In the genomic region with DNA sequence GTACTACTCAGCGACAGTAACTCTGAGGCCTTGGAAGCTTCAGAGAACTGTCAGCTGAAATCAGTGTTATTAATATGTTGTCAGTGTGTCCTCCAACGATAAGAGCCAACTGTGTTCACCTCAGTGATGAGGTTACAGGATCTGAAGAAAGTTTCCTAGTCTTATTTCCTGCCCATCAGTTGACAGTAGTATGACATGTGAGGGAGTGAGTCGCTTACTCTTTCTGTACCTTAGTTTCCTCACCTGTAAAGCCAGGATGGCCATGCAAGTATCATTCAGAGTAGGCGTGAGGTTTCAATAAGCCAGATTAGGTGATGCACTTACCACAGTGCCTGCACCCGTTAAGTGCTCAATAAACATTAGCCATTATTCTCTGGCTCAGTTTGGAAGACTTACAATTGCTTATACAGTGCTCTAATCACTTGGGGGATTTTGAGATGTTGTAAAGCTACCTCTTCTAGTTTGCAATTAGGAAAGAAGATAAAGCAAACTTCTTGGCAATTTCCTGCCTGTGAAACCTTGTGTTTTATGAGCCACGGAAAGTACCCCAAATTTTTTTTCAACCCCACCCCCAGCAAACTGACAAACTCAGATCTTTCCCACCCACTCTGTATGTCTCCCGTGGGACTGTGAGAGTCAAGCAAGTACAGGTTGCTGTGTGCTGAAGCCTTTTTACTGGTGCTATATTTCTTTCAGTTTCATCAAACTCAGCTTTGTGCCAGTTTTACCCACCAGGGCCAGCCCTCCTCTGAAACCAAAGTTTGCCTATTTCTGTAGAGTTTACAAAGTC, we compare ENCODE assay signal across 10 cellular contexts.
DNase-seq lines count a peak whose midpoint lies in the region; ATAC-seq and TF ChIP-seq lines count a peak whose summit lies in the region.
"Had no signal": no experiment of that assay in that cellular context is flagged by ENCODE, and none has a peak within 500 bp of the region (broad histone marks: within the 10 kb centered on the region; RNA-seq: fewer than 3 reads in every experiment).

No MANE protein-coding gene starts in this region.

- no peaks in the 10 kb centered on the region for H3F3A ChIP-seq in GM23248 (ENCODE audit: insufficient read depth)

- H3K27me3 ChIP-seq in CD4-positive, alpha-beta memory T cell (ENCODE audit: insufficient read depth, low read length) = no peaks in the 10 kb centered on the region
- no peaks in the 10 kb centered on the region for H3K27me3 ChIP-seq in GM23248 (replicated peaks; ENCODE audit: insufficient read depth)
- H3K27me3 ChIP-seq: SJSA1 had no signal

- H3K79me2 ChIP-seq in GM23248 (ENCODE audit: insufficient read depth) = no peaks in the 10 kb centered on the region

- no peak overlapping the region for H2AFZ ChIP-seq in GM23248

- H3K4me1 ChIP-seq in CD4-positive, alpha-beta memory T cell (ENCODE audit: insufficient read depth, low read length) = peaks cover 28% of the 10 kb centered on the region
- peaks cover 11% of the 10 kb centered on the region for H3K4me1 ChIP-seq in GM23248 (ENCODE audit: insufficient read depth)

- H3K4me3 Mint-ChIP-seq in CD4-positive, alpha-beta memory T cell = no peak overlapping the region

- peak overlapping the region; percentile 52 for H3K27ac ChIP-seq in epithelial cell of prostate
- H3K27ac ChIP-seq in RWPE1 = no peak overlapping the region
- H3K27ac ChIP-seq in CD4-positive, alpha-beta memory T cell (ENCODE audit: low read depth, low read length) = no peak overlapping the region
- H3K27ac ChIP-seq in GM23248 = no peak overlapping the region
- H3K27ac ChIP-seq: SJSA1 had no signal

- no peaks in the 10 kb centered on the region for H3K9me3 Mint-ChIP-seq in CD4-positive, alpha-beta memory T cell

- peak overlapping the region in 1 of 7 donors; percentile 2 for H3K27ac Mint-ChIP-seq in CD4-positive, alpha-beta memory T cell

- WGBS in GM23248 (ENCODE audit: low coverage in 1 of 2, low lambda C conversion rate in 2 of 2, missing lambda C conversion rate in 2 of 2), 2 experiments = 89 to 91% methylated on average over 7 of the region's 7 CpGs

- no peak overlapping the region for H3K4me2 ChIP-seq in GM23248 (ENCODE audit: unreplicated experiment)

- H3K9me3 ChIP-seq in CD4-positive, alpha-beta memory T cell (ENCODE audit: control insufficient read depth in 1 of 2, low read length in 2 of 2) = no peaks in the 10 kb centered on the region
- H3K9me3 ChIP-seq in GM23248 (ENCODE audit: low read depth) = no peaks in the 10 kb centered on the region
- H3K9me3 ChIP-seq: SJSA1 had no signal

- H3K9me2 ChIP-seq in GM23248 (ENCODE audit: insufficient read depth) = no peaks in the 10 kb centered on the region

- ATAC-seq in GM18511 (IDR thresholded peaks at IDR 0.05; ENCODE audit: unreplicated experiment) (peak; percentile 87), GM21381 (IDR thresholded peaks at IDR 0.05; ENCODE audit: unreplicated experiment) (peak; percentile 76), HG03432 (IDR thresholded peaks at IDR 0.05; ENCODE audit: unreplicated experiment) (peak; percentile 86)

- CTCF ChIA-PET in RWPE1 (lab: Yijun Ruan, JAX) = interaction anchor here (0.7 to 1.1 kb wide), 4 partner anchors 24 to 300 kb away, joined by 3 to 7 read pairs (median 4); no protein-coding TSS in a partner anchor
- CTCF ChIA-PET in CD4-positive, alpha-beta memory T cell (lab: Charles Lee; ENCODE audit: partially characterized antibody) = interaction anchor here (0.8 to 1.6 kb wide), 4 partner anchors 31 to 253 kb away, joined by 3 to 10 read pairs (median 3); no protein-coding TSS in a partner anchor

- H3K36me3 Mint-ChIP-seq in CD4-positive, alpha-beta memory T cell = no peaks in the 10 kb centered on the region

- in situ Hi-C loops in GM23248 (cut with MboI) = loop anchor here (10.0 kb wide), 1 partner anchor 241 kb away; no protein-coding TSS in a partner anchor

- no peak overlapping the region for H3K4me3 ChIP-seq in CD4-positive, alpha-beta memory T cell (ENCODE audit: low read length in 2 of 2)
- no peak overlapping the region for H3K4me3 ChIP-seq in GM23248
- H3K4me3 ChIP-seq: lung, SJSA1 had no signal

- intact Hi-C loops in CD4-positive, alpha-beta memory T cell (cut with micrococcal nuclease) = no loop called here

- no peaks in the 10 kb centered on the region for H4K20me1 ChIP-seq in GM23248 (ENCODE audit: insufficient read depth)

- no peak for TF ChIP-seq CTCF in RWPE1 (conservative IDR thresholded peaks at IDR 0.05; ENCODE audit: low read depth)

- peaks cover 8 to 25% (median 13%) of the 10 kb centered on the region in 4 donors for H3K4me1 Mint-ChIP-seq in CD4-positive, alpha-beta memory T cell

- POLR2A ChIA-PET in RWPE1 (lab: Yijun Ruan, JAX; ENCODE audit: low non-redundant PET) = no interaction called here
- POLR2A ChIA-PET in CD4-positive, alpha-beta memory T cell (lab: Charles Lee; ENCODE audit: partially characterized antibody) = no interaction called here

- H3K27me3 Mint-ChIP-seq in CD4-positive, alpha-beta memory T cell = no peaks in the 10 kb centered on the region

- H3K36me3 ChIP-seq in CD4-positive, alpha-beta memory T cell (ENCODE audit: insufficient read depth, low read length) = no peaks in the 10 kb centered on the region
- H3K36me3 ChIP-seq in GM23248 (ENCODE audit: low read depth) = no peaks in the 10 kb centered on the region

- DNase-seq in epithelial cell of prostate (ENCODE audit: low read depth, low spot score) (no peak), dedifferentiated amniotic fluid mesenchymal stem cell (ENCODE audit: extremely low spot score) (no peak), RWPE1 (ENCODE audit: low spot score) (no peak), GM23248 (no peak)
- no peak for DNase-seq in CD4-positive, alpha-beta memory T cell

- no peak overlapping the region for H3K9ac ChIP-seq in GM23248
